8 cellular contexts compared by ENCODE assay signal in genomic region chr12:122097641-122098364, GRCh38. TPM values are rescaled to one million over a fixed set of nuclear protein-coding genes. Genes with fewer than 3 reads are reported as not detected.
A peak's percentile ranks its signal among the peaks of the same experiment; 100 is the strongest.
DNase-seq lines count a peak whose midpoint lies in the region; ATAC-seq and TF ChIP-seq lines count a peak whose summit lies in the region.

No MANE protein-coding gene starts in this region.

- peaks cover 8 to 37% of the 10 kb centered on the region in 2 donors for H3K4me1 ChIP-seq in ascending aorta
- H3K4me1 ChIP-seq in suprapubic skin: peaks cover 72% of the 10 kb centered on the region

- H3K27ac ChIP-seq in ascending aorta (peak overlapping the region; percentile 73 to 82), suprapubic skin (peak overlapping the region; percentile 90)

- 27% methylated on average over 8 of the region's 8 CpGs for WGBS in suprapubic skin

- TF ChIP-seq POLR2A in suprapubic skin (IDR thresholded peaks at IDR 0.05): no peak

- peak; percentile 77 for DNase-seq in Right ventricle myocardium inferior (ENCODE audit: missing footprints)
- DNase-seq in cardiac septum (ENCODE audit: low spot score): no peak
- peak in 1 of 2 donors; percentile 64 for DNase-seq in ascending aorta (ENCODE audit: low spot score in 2 of 2)
- peak; percentile 82 to 90 for DNase-seq in left colon
- peak in 1 of 2 donors; percentile 63 for DNase-seq in suprapubic skin (ENCODE audit: low spot score in 2 of 2)
- no peak for DNase-seq in NCI-H1694 treated with DMSO at 0.1 percent for 48 hours (lab: John Stamatoyannopoulos, UW)
- no peak for DNase-seq in AG08395 (ENCODE audit: low spot score)

- TF ChIP-seq EP300 in suprapubic skin (IDR thresholded peaks at IDR 0.05): no peak

- intact Hi-C loops in Right ventricle myocardium inferior (cut with DNase I): no loop called here
- intact Hi-C loops in cardiac septum (cut with DNase I): loop anchor here (2.0 kb wide), 1 partner anchor 19 kb away; the partner anchor contains the start of gene MLXIP
- intact Hi-C loops in ascending aorta (cut with DNase I): no loop called here
- intact Hi-C loops in left colon (cut with DNase I, micrococcal nuclease): no loop called here

- H3K27me3 ChIP-seq in ascending aorta (no peaks in the 10 kb centered on the region), suprapubic skin (no peaks in the 10 kb centered on the region)

- H3K36me3 ChIP-seq in ascending aorta: no peaks in the 10 kb centered on the region
- no peaks in the 10 kb centered on the region for H3K36me3 ChIP-seq in suprapubic skin

- H3K9me3 ChIP-seq in ascending aorta (no peaks in the 10 kb centered on the region), suprapubic skin (no peaks in the 10 kb centered on the region)

- TF ChIP-seq CTCF in ascending aorta (IDR thresholded peaks at IDR 0.05): no peak
- no peak for TF ChIP-seq CTCF in suprapubic skin (IDR thresholded peaks at IDR 0.05)

- ATAC-seq in Right ventricle myocardium inferior (peak; percentile 79), left colon (peak; percentile 79), HG03139 (IDR thresholded peaks at IDR 0.05; ENCODE audit: unreplicated experiment) (no peak)

- H3K4me3 ChIP-seq in ascending aorta (no peak overlapping the region), suprapubic skin (no peak overlapping the region)

RNA-seq across cellular contexts. Expression of gene MLXIP, which starts 19.2 kb away (rescaled TPM):
- total RNA-seq in Right ventricle myocardium inferior (25.7 TPM), cardiac septum (24.7 TPM), ascending aorta (62.3 TPM), left colon (100 to 1,000 TPM; 125 to 175 TPM), suprapubic skin (10 to 100 TPM; 25.2 to 91.4 (median 35.4) TPM)

Comparison
In these comparisons a context has a peak if more than half of its experiments do, and no peak if none do; other contexts are left out.
1. DNase-seq: peak in Right ventricle myocardium inferior (single experiment) and left colon (2 of 2); none in cardiac septum (single experiment), NCI-H1694 treated with DMSO at 0.1 percent for 48 hours (single experiment) and AG08395 (single experiment).